8 cellular contexts compared by ENCODE assay signal in genomic region chr17:2883544-2884203, GRCh38.
DNase-seq lines count a peak whose midpoint lies in the region; ATAC-seq, FAIRE-seq and TF ChIP-seq lines count a peak whose summit lies in the region.

No MANE protein-coding gene starts in this region.

- H3K36me3 Mint-ChIP-seq in CD4-positive, alpha-beta T cell (ENCODE audit: low read depth) = no peaks in the 10 kb centered on the region

- 28% methylated on average over 9 of the region's 10 CpGs for WGBS in HepG2 (ENCODE audit: low lambda C conversion rate)
- 50% methylated on average over 2 of the region's 10 CpGs for WGBS in right lobe of liver (ENCODE audit: insufficient coverage, low coverage, low lambda C conversion rate, missing lambda C conversion rate)

- no peak overlapping the region for H3K9ac ChIP-seq in HepG2 (ENCODE audit: insufficient read depth, low read depth, low read length)

- H3K79me2 ChIP-seq in HepG2 (ENCODE audit: insufficient read depth, low read length) = no peaks in the 10 kb centered on the region

- TF ChIP-seq EP300 in HepG2 (IDR thresholded peaks at IDR 0.05; ENCODE audit: low read depth in 2 of 2, low read length in 2 of 2) (no peak), HepG2 (CRISPR knock-in tag; IDR thresholded peaks at IDR 0.05; ENCODE audit: borderline replicate concordance) (no peak)

- H3K27me3 ChIP-seq in HepG2 (ENCODE audit: control insufficient read depth in 1 of 2, insufficient read depth in 2 of 2, low read length in 2 of 2) (no peaks in the 10 kb centered on the region), right lobe of liver (no peaks in the 10 kb centered on the region), upper lobe of right lung (no peaks in the 10 kb centered on the region)
- no peaks in the 10 kb centered on the region for H3K27me3 ChIP-seq in CD4-positive, alpha-beta T cell (ENCODE audit: control insufficient read depth, insufficient read depth, low read length)

- no peak for TF ChIP-seq RAD21 in HepG2 (CRISPR knock-in tag; IDR thresholded peaks at IDR 0.05)

- CTCF ChIA-PET in HepG2 (lab: Yijun Ruan, JAX; ENCODE audit: low intra/inter-chr PET ratio, low total read pairs) = no interaction called here
- CTCF ChIA-PET in CD4-positive, alpha-beta T cell (lab: Charles Lee) = no interaction called here

- peak; percentile 79 for ATAC-seq in HepG2
- no peak for ATAC-seq in right lobe of liver
- ATAC-seq in upper lobe of right lung = peak; percentile 50
- no peak for ATAC-seq in GM21619 (IDR thresholded peaks at IDR 0.05; ENCODE audit: unreplicated experiment)
- no peak for ATAC-seq in CD4-positive, alpha-beta T cell (ENCODE audit: poor library complexity)
- no peak for ATAC-seq in GM18868 (IDR thresholded peaks at IDR 0.05; ENCODE audit: unreplicated experiment)

- H3K27ac ChIP-seq in HepG2 (ENCODE audit: extremely low read length, insufficient read depth, low read length) (no peak overlapping the region), right lobe of liver (no peak overlapping the region), upper lobe of right lung (no peak overlapping the region)
- H3K27ac ChIP-seq in CD4-positive, alpha-beta T cell (ENCODE audit: low read depth, low read length) = no peak overlapping the region

- TF ChIP-seq CTCF in HepG2 (CRISPR knock-in tag; IDR thresholded peaks at IDR 0.05) (no peak), right lobe of liver (IDR thresholded peaks at IDR 0.05) (no peak), fibroblast of pulmonary artery (IDR thresholded peaks at IDR 0.05; ENCODE audit: low read length, missing control alignments) (no peak), upper lobe of right lung (IDR thresholded peaks at IDR 0.05) (no peak)
- TF ChIP-seq CTCF in CD4-positive, alpha-beta T cell (IDR thresholded peaks at IDR 0.05) = no peak

- no peak overlapping the region for H3K4me3 Mint-ChIP-seq in CD4-positive, alpha-beta T cell

- H3K4me1 ChIP-seq in HepG2 (ENCODE audit: insufficient read depth, low read length) (peaks cover 12% of the 10 kb centered on the region), right lobe of liver (no peaks in the 10 kb centered on the region), upper lobe of right lung (no peaks in the 10 kb centered on the region)

- H3K27me3 Mint-ChIP-seq in CD4-positive, alpha-beta T cell = no peaks in the 10 kb centered on the region

- peaks cover 10% of the 10 kb centered on the region for H3K4me1 Mint-ChIP-seq in CD4-positive, alpha-beta T cell (ENCODE audit: low read depth)

- H3K4me3 ChIP-seq in HepG2 (replicated peaks in 1 of 3; ENCODE audit: insufficient read depth in 1 of 3, low read depth in 2 of 3, low read length in 3 of 3) = no peak overlapping the region
- no peak overlapping the region for H3K4me3 ChIP-seq in right lobe of liver
- no peak overlapping the region for H3K4me3 ChIP-seq in fibroblast of pulmonary artery (replicated peaks; ENCODE audit: low read depth, low read length)
- H3K4me3 ChIP-seq in upper lobe of right lung = no peak overlapping the region

- POLR2A ChIA-PET in HepG2 (lab: Yijun Ruan, JAX) = interaction anchor here (1.2 kb wide), 1 partner anchor 16 kb away, joined by 4 read pairs; no protein-coding TSS in a partner anchor
- POLR2A ChIA-PET in CD4-positive, alpha-beta T cell (lab: Charles Lee) = no interaction called here

- H3K4me2 ChIP-seq in HepG2 (ENCODE audit: low read depth, low read length) = 0 out of 2 replicates have a peak overlapping the region, but pooled peaks have one; percentile 9

- H4K20me1 ChIP-seq in HepG2 (ENCODE audit: insufficient read depth, low read length) = no peaks in the 10 kb centered on the region

- H2AFZ ChIP-seq in HepG2 (ENCODE audit: low read length) = no peak overlapping the region

- no peak for FAIRE-seq in HepG2 (lab: Jason Lieb, UNC)

- H3K27ac Mint-ChIP-seq in CD4-positive, alpha-beta T cell = no peak overlapping the region

- H3K9me3 ChIP-seq in HepG2 (ENCODE audit: low read length) (no peaks in the 10 kb centered on the region), right lobe of liver (no peaks in the 10 kb centered on the region), upper lobe of right lung (no peaks in the 10 kb centered on the region)
- no peaks in the 10 kb centered on the region for H3K9me3 ChIP-seq in CD4-positive, alpha-beta T cell (ENCODE audit: control insufficient read depth, low read length)

- in situ Hi-C loops in HepG2 (cut with HindIII; ENCODE audit: extremely low pct_ligation_motif_present, low pct_unique_long_range_greater_than_20kb) = no loop called here

- H3K9me3 Mint-ChIP-seq in CD4-positive, alpha-beta T cell = no peaks in the 10 kb centered on the region

- intact Hi-C loops in HepG2 (cut with micrococcal nuclease; ENCODE audit: unreplicated experiment) (no loop called here), right lobe of liver (cut with DNase I) (no loop called here), upper lobe of right lung (cut with DNase I) (no loop called here)
- intact Hi-C loops in CD4-positive, alpha-beta T cell (cut with DNase I, micrococcal nuclease) = no loop called here

- DNase-seq in HepG2 (ENCODE audit: low spot score) (peak; percentile 39), right lobe of liver (no peak), NCI-H82 (lab: John Stamatoyannopoulos, UW) (peak; percentile 90), fibroblast of pulmonary artery (ENCODE audit: low read depth) (peak; percentile 50), upper lobe of right lung (no peak)
- no peak for DNase-seq in CD4-positive, alpha-beta T cell

- no peak for TF ChIP-seq POLR2A in HepG2 (IDR thresholded peaks at IDR 0.05; ENCODE audit: insufficient read depth in 1 of 2, low read depth in 2 of 2, low read length in 2 of 2)
- no peak for TF ChIP-seq POLR2A in right lobe of liver (IDR thresholded peaks at IDR 0.05)

- no TSS peak for BruUV-seq in HepG2 (replicated peaks; lab: Mats Ljungman, UMichigan)

- no peaks in the 10 kb centered on the region for H3K36me3 ChIP-seq in HepG2 (replicated peaks in 1 of 2; ENCODE audit: control insufficient read depth in 1 of 2, insufficient read depth in 2 of 2, low read length in 2 of 2)
- no peaks in the 10 kb centered on the region for H3K36me3 ChIP-seq in right lobe of liver
- no peaks in the 10 kb centered on the region for H3K36me3 ChIP-seq in upper lobe of right lung

TF ChIP-seq in HepG2, 621 proteins besides CTCF, POLR2A, EP300 and RAD21:
- TF ChIP-seq ATF3 (CRISPR knock-in tag; IDR thresholded peaks at IDR 0.05) = no peak
- TF ChIP-seq PBX2 (CRISPR knock-in tag; IDR thresholded peaks at IDR 0.05) = peak; percentile 61; the same call in 1 of the 2 replicates
- peak; percentile 50; the same call in 1 of the 2 replicates for TF ChIP-seq FOSL2 (CRISPR knock-in tag; IDR thresholded peaks at IDR 0.05)

Comparison
In these comparisons a context has a peak if more than half of its experiments do, and no peak if none do; other contexts are left out.
1. ATAC-seq: peak in HepG2 (single experiment) and upper lobe of right lung (single experiment); none in right lobe of liver (0 of 4), GM21619 (single experiment), CD4-positive, alpha-beta T cell (single experiment) and GM18868 (single experiment).
2. DNase-seq: peak in HepG2 (single experiment), NCI-H82 (single experiment) and fibroblast of pulmonary artery (single experiment); none in right lobe of liver (0 of 3), upper lobe of right lung (single experiment) and CD4-positive, alpha-beta T cell (0 of 10).